ENCODE assay signal across 1 cellular context in genomic region chr11:2376751-2377451, GRCh38.
TF ChIP-seq lines count a peak whose summit lies in the region.

A gene with protein sequence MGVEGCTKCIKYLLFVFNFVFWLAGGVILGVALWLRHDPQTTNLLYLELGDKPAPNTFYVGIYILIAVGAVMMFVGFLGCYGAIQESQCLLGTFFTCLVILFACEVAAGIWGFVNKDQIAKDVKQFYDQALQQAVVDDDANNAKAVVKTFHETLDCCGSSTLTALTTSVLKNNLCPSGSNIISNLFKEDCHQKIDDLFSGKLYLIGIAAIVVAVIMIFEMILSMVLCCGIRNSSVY (plus strand): TSS chr11:2377310. CDS start chr11:2377550, 240 bp downstream.

TF ChIP-seq in H1, 55 proteins besides CTCF, POLR2A, EP300 and RAD21 (continued from another document):
- TF ChIP-seq JUND (IDR thresholded peaks at IDR 0.05; ENCODE audit: low read length) (no peak), JUN (IDR thresholded peaks at IDR 0.05; ENCODE audit: low read depth, low read length) (no peak), CHD7 (IDR thresholded peaks at IDR 0.05; ENCODE audit: insufficient replicate concordance, low read length) (no peak), CREB1 (IDR thresholded peaks at IDR 0.05) (no peak), SIN3A (conservative IDR thresholded peaks at IDR 0.05 in 1 of 2, IDR thresholded peaks at IDR 0.05 in 1 of 2; ENCODE audit: low read depth in 1 of 2, low read length in 2 of 2) (no peak), POU5F1 (IDR thresholded peaks at IDR 0.05; ENCODE audit: low read depth, low read length) (no peak), SAP30 (IDR thresholded peaks at IDR 0.05; ENCODE audit: insufficient read depth, insufficient replicate concordance, low read length) (no peak), NANOG (IDR thresholded peaks at IDR 0.05; ENCODE audit: insufficient read depth, low read depth, low read length, poor library complexity, severe bottlenecking) (no peak), TCF12 (IDR thresholded peaks at IDR 0.05; ENCODE audit: low read depth, low read length) (no peak), CBX8 (IDR thresholded peaks at IDR 0.05; ENCODE audit: borderline replicate concordance, low read depth, low read length) (no peak), ATF2 (IDR thresholded peaks at IDR 0.05; ENCODE audit: low read length) (no peak), RNF2 (IDR thresholded peaks at IDR 0.05; ENCODE audit: borderline replicate concordance, low read depth, low read length, missing control alignments, poor library complexity, severe bottlenecking) (no peak), EZH2 (IDR thresholded peaks at IDR 0.05; ENCODE audit: low read depth, low read length, severe bottlenecking) (no peak), RBBP5 (IDR thresholded peaks at IDR 0.05; ENCODE audit: borderline replicate concordance, low read depth, low read length) (no peak), NRF1 (IDR thresholded peaks at IDR 0.05; ENCODE audit: low read depth, low read length) (no peak), ASH2L (IDR thresholded peaks at IDR 0.05; ENCODE audit: low read length) (no peak), SP1 (IDR thresholded peaks at IDR 0.05; ENCODE audit: low read depth, low read length) (no peak), GTF2F1 (IDR thresholded peaks at IDR 0.05; ENCODE audit: borderline replicate concordance, low read depth, low read length) (peak; percentile 62; the same call in 1 of the 2 replicates), MAFK (IDR thresholded peaks at IDR 0.05; ENCODE audit: low read depth, low read length) (no peak), HDAC6 (IDR thresholded peaks at IDR 0.05; ENCODE audit: low read depth, low read length) (no peak), SP4 (IDR thresholded peaks at IDR 0.05; ENCODE audit: low read length) (no peak), POLR2AphosphoS5 (IDR thresholded peaks at IDR 0.05; ENCODE audit: low read depth, low read length) (peak; percentile 93), TAF7 (optimal IDR thresholded peaks at IDR 0.05; ENCODE audit: borderline replicate concordance, low read depth, low read length) (peak; percentile 67), USF2 (IDR thresholded peaks at IDR 0.05; ENCODE audit: low read length) (no peak), TBP (IDR thresholded peaks at IDR 0.05; ENCODE audit: low read depth, low read length) (peak; percentile 90), SUZ12 (IDR thresholded peaks at IDR 0.05; ENCODE audit: low read length) (no peak), SP2 (IDR thresholded peaks at IDR 0.05; ENCODE audit: low read length) (no peak), CEBPB (IDR thresholded peaks at IDR 0.05; ENCODE audit: low read depth, low read length) (no peak), ZNF274 (IDR thresholded peaks at IDR 0.05; ENCODE audit: borderline replicate concordance, extremely low read depth, low read length) (no peak), YY1 (IDR thresholded peaks at IDR 0.05; ENCODE audit: low read depth, low read length) (no peak), TEAD4 (IDR thresholded peaks at IDR 0.05; ENCODE audit: low read depth, low read length) (no peak), TAF1 (IDR thresholded peaks at IDR 0.05; ENCODE audit: low read depth, low read length) (peak; percentile 92), RFX5 (IDR thresholded peaks at IDR 0.05; ENCODE audit: borderline replicate concordance, low read depth, low read length) (no peak), CHD2 (IDR thresholded peaks at IDR 0.05; ENCODE audit: low read length) (no peak), GABPA (IDR thresholded peaks at IDR 0.05; ENCODE audit: borderline replicate concordance, insufficient read depth, low read length) (no peak), KDM4A (IDR thresholded peaks at IDR 0.05; ENCODE audit: low read depth, low read length, severe bottlenecking) (no peak), SIRT6 (IDR thresholded peaks at IDR 0.05; ENCODE audit: low read length) (no peak), PHF8 (conservative IDR thresholded peaks at IDR 0.05; ENCODE audit: low read depth, low read length) (no peak), CHD1 (IDR thresholded peaks at IDR 0.05; ENCODE audit: low read depth, low read length) (no peak), CBX5 (IDR thresholded peaks at IDR 0.05; ENCODE audit: low read depth, low read length) (no peak)
- TF ChIP-seq, protein P1, sequence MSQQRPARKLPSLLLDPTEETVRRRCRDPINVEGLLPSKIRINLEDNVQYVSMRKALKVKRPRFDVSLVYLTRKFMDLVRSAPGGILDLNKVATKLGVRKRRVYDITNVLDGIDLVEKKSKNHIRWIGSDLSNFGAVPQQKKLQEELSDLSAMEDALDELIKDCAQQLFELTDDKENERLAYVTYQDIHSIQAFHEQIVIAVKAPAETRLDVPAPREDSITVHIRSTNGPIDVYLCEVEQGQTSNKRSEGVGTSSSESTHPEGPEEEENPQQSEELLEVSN (IDR thresholded peaks at IDR 0.05): no peak
- TF ChIP-seq, protein P2, sequence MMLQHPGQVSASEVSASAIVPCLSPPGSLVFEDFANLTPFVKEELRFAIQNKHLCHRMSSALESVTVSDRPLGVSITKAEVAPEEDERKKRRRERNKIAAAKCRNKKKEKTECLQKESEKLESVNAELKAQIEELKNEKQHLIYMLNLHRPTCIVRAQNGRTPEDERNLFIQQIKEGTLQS (IDR thresholded peaks at IDR 0.05; ENCODE audit: insufficient read depth, low read depth, low read length): no peak
